23 cellular contexts compared by ENCODE assay signal in genomic region chr11:131483453-131483852, GRCh38.
A peak's percentile ranks its signal among the peaks of the same experiment; 100 is the strongest.
DNase-seq lines count a peak whose midpoint lies in the region; ATAC-seq, FAIRE-seq and TF ChIP-seq lines count a peak whose summit lies in the region.
"Had no signal": no experiment of that assay in that cellular context is flagged by ENCODE, and none has a peak within 500 bp of the region (broad histone marks: within the 10 kb centered on the region; RNA-seq: fewer than 3 reads in every experiment).

No MANE protein-coding gene starts in this region.

- ATAC-seq in GM19452 (IDR thresholded peaks at IDR 0.05; ENCODE audit: unreplicated experiment), result no peak
- no peak for ATAC-seq in activated CD8-positive, alpha-beta memory T cell treated with anti-CD3 and anti-CD28 coated beads, Interleukin-2, amount 10 ng/mL, durations not matched to agents 7 days and 5 days
- ATAC-seq: CD8-positive, alpha-beta T cell; HCT116; HepG2 had no signal

- H3K27me3 Mint-ChIP-seq in activated CD8-positive, alpha-beta memory T cell treated with anti-CD3 and anti-CD28 coated beads, Interleukin-2, amount 10 ng/mL, durations not matched to agents 7 days and 5 days, result no peaks in the 10 kb centered on the region
- H3K27me3 Mint-ChIP-seq: B cell, IgD-negative memory B cell had no signal

- no peak overlapping the region for H2BK120ac ChIP-seq in mesenchymal stem cell (ENCODE audit: low read depth, low read length)

- H3K14ac ChIP-seq in mesenchymal stem cell (ENCODE audit: low read length in 2 of 2), result no peak overlapping the region

- DNase-seq in NCI-H2227 (lab: John Stamatoyannopoulos, UW; ENCODE audit: unreplicated experiment) (peak; percentile 49), dorsolateral prefrontal cortex (no peak), mesenchymal stem cell (no peak), small intestine (no peak), SIG-M5 treated with dmso at 0.1 percent for 504 hours (lab: John Stamatoyannopoulos, UW; ENCODE audit: unreplicated experiment) (no peak)
- no peak for DNase-seq in activated CD8-positive, alpha-beta memory T cell treated with anti-CD3 and anti-CD28 coated beads, Interleukin-2, amount 10 ng/mL, durations not matched to agents 7 days and 5 days
- DNase-seq: CD8-positive, alpha-beta T cell; DMS 273 treated with DMSO at 0.1 percent for 48 hours; DMS53; DND-41; EL; GM23248; H7; HFFc6 had no signal

- H3K4me1 ChIP-seq in mesenchymal stem cell (ENCODE audit: control insufficient read depth, insufficient read depth, low read depth, low read length), result no peaks in the 10 kb centered on the region
- H3K4me1 ChIP-seq in small intestine (ENCODE audit: control insufficient read depth in 2 of 2, insufficient read depth in 1 of 2, low read depth in 1 of 2, low read length in 1 of 2), result peaks cover 0 to 7% of the 10 kb centered on the region in 2 donors

- H3K36me3 ChIP-seq in mesenchymal stem cell (ENCODE audit: control insufficient read depth in 1 of 2, insufficient read depth in 2 of 2, low read depth in 1 of 2, low read length in 2 of 2) (no peaks in the 10 kb centered on the region), small intestine (ENCODE audit: control insufficient read depth in 2 of 2, insufficient read depth in 2 of 2, low read length in 2 of 2) (no peaks in the 10 kb centered on the region)
- H3K36me3 ChIP-seq: BLaER1 treated with 17β-estradiol and CSF1 and Interleukin-3, amounts not matched to agents 10 nM and 100 nM had no signal

- no peak overlapping the region for H3K27ac Mint-ChIP-seq in activated CD8-positive, alpha-beta memory T cell treated with anti-CD3 and anti-CD28 coated beads, Interleukin-2, amount 10 ng/mL, durations not matched to agents 7 days and 5 days
- H3K27ac Mint-ChIP-seq: B cell; CD8-positive, alpha-beta T cell; HFFc6; IgD-negative memory B cell had no signal

- no peak overlapping the region for H3K4me2 ChIP-seq in mesenchymal stem cell (ENCODE audit: low read length, poor library complexity, severe bottlenecking)
- H3K4me2 ChIP-seq: BLaER1 treated with 17β-estradiol and CSF1 and Interleukin-3, amounts not matched to agents 10 nM and 100 nM had no signal

- H3K4me1 Mint-ChIP-seq in activated CD8-positive, alpha-beta memory T cell treated with anti-CD3 and anti-CD28 coated beads, Interleukin-2, amount 10 ng/mL, durations not matched to agents 7 days and 5 days, result no peaks in the 10 kb centered on the region
- H3K4me1 Mint-ChIP-seq: B cell, IgD-negative memory B cell had no signal

- intact Hi-C loops in dorsolateral prefrontal cortex (cut with DNase I), result loop anchor here in 1 of 2 donors (10.0 kb wide), 1 partner anchor 209 kb away; no protein-coding TSS in a partner anchor

- H3K23ac ChIP-seq in mesenchymal stem cell (ENCODE audit: low read length in 2 of 2), result no peak overlapping the region

- H3K4ac ChIP-seq in mesenchymal stem cell (ENCODE audit: low read depth in 1 of 2, low read length in 2 of 2), result no peak overlapping the region

- H3K4me3 ChIP-seq in dorsolateral prefrontal cortex, result peak overlapping the region in 3 of 59 donors; percentile 20 to 34 (median 28)
- H3K4me3 ChIP-seq in mesenchymal stem cell (ENCODE audit: insufficient read depth in 1 of 2, low read depth in 1 of 2, low read length in 2 of 2), result no peak overlapping the region
- H3K4me3 ChIP-seq in small intestine (ENCODE audit: low read depth in 1 of 2, low read length in 2 of 2), result no peak overlapping the region
- H3K4me3 ChIP-seq: BLaER1 treated with 17β-estradiol and CSF1 and Interleukin-3, amounts not matched to agents 10 nM and 100 nM; GM23248 had no signal

- H3K9me3 ChIP-seq in mesenchymal stem cell (ENCODE audit: control insufficient read depth, low read length), result peaks cover 17% of the 10 kb centered on the region
- no peaks in the 10 kb centered on the region for H3K9me3 ChIP-seq in small intestine (ENCODE audit: control insufficient read depth, low read depth)
- H3K9me3 ChIP-seq: BLaER1 treated with 17β-estradiol and CSF1 and Interleukin-3, amounts not matched to agents 10 nM and 100 nM had no signal

- H2AFZ ChIP-seq in mesenchymal stem cell (ENCODE audit: low read depth, low read length), result no peak overlapping the region
- H2AFZ ChIP-seq: GM23248 had no signal

- H3K27ac ChIP-seq in dorsolateral prefrontal cortex (peak overlapping the region in 48 of 59 donors; percentile 6 to 94 (median 70)), mesenchymal stem cell (ENCODE audit: low read length, poor library complexity, severe bottlenecking) (no peak overlapping the region), small intestine (ENCODE audit: low read depth in 1 of 2, low read length in 1 of 2) (no peak overlapping the region)
- H3K27ac ChIP-seq: BLaER1 treated with 17β-estradiol and CSF1 and Interleukin-3, amounts not matched to agents 10 nM and 100 nM; GM23248 had no signal

- H3K9me3 Mint-ChIP-seq in activated CD8-positive, alpha-beta memory T cell treated with anti-CD3 and anti-CD28 coated beads, Interleukin-2, amount 10 ng/mL, durations not matched to agents 7 days and 5 days (ENCODE audit: low read depth), result no peaks in the 10 kb centered on the region
- H3K9me3 Mint-ChIP-seq: CD8-positive, alpha-beta T cell; HFFc6 had no signal

- H4K91ac ChIP-seq in mesenchymal stem cell (ENCODE audit: low read length), result peak overlapping the region; percentile 7

- no peak overlapping the region for H3K4me3 Mint-ChIP-seq in activated CD8-positive, alpha-beta memory T cell treated with anti-CD3 and anti-CD28 coated beads, Interleukin-2, amount 10 ng/mL, durations not matched to agents 7 days and 5 days
- H3K4me3 Mint-ChIP-seq: B cell; CD8-positive, alpha-beta T cell; HFFc6; IgD-negative memory B cell had no signal

- no peaks in the 10 kb centered on the region for H3K36me3 Mint-ChIP-seq in activated CD8-positive, alpha-beta memory T cell treated with anti-CD3 and anti-CD28 coated beads, Interleukin-2, amount 10 ng/mL, durations not matched to agents 7 days and 5 days
- H3K36me3 Mint-ChIP-seq: CD8-positive, alpha-beta T cell; IgD-negative memory B cell had no signal

- CTCF ChIA-PET in activated CD8-positive, alpha-beta memory T cell treated with anti-CD3 and anti-CD28 coated beads, Interleukin-2, amount 10 ng/mL, durations not matched to agents 7 days and 5 days (lab: Charles Lee), result no interaction called here

- no peak for TF ChIP-seq CTCF in dorsolateral prefrontal cortex (IDR thresholded peaks at IDR 0.05 in 54 of 56, conservative IDR thresholded peaks at IDR 0.05 in 2 of 56; ENCODE audit: low read depth in 1 of 56, partially characterized antibody in 56 of 56)

- no peak overlapping the region for H2BK5ac ChIP-seq in mesenchymal stem cell (ENCODE audit: low read depth, low read length, poor library complexity, severe bottlenecking)

- H3K18ac ChIP-seq in mesenchymal stem cell (ENCODE audit: low read depth in 1 of 2, low read length in 2 of 2), result no peak overlapping the region

- no peak overlapping the region for H4K8ac ChIP-seq in mesenchymal stem cell (ENCODE audit: low read length)

- H2AK5ac ChIP-seq in mesenchymal stem cell (ENCODE audit: low read length, severe bottlenecking), result no peak overlapping the region

- H2BK15ac ChIP-seq in mesenchymal stem cell (ENCODE audit: low read depth, poor library complexity, severe bottlenecking), result no peak overlapping the region

- H3K9ac ChIP-seq in mesenchymal stem cell (ENCODE audit: low read length), result no peak overlapping the region
- H3K9ac ChIP-seq: BLaER1 treated with 17β-estradiol and CSF1 and Interleukin-3, amounts not matched to agents 10 nM and 100 nM; GM23248 had no signal

- H2BK12ac ChIP-seq in mesenchymal stem cell (ENCODE audit: low read length in 2 of 2), result no peak overlapping the region

- H3K27me3 ChIP-seq in dorsolateral prefrontal cortex, result no peaks in the 10 kb centered on the region
- peaks cover 0 to 3% of the 10 kb centered on the region in 2 experiments for H3K27me3 ChIP-seq in mesenchymal stem cell (ENCODE audit: control insufficient read depth in 1 of 2, insufficient read depth in 1 of 2, low read length in 2 of 2)
- H3K27me3 ChIP-seq in small intestine (ENCODE audit: control insufficient read depth in 2 of 2, insufficient read depth in 2 of 2, low read length in 2 of 2), result no peaks in the 10 kb centered on the region
- H3K27me3 ChIP-seq: BLaER1 treated with 17β-estradiol and CSF1 and Interleukin-3, amounts not matched to agents 10 nM and 100 nM had no signal

- 86% methylated on average over 7 of the region's 7 CpGs for WGBS in mesenchymal stem cell
- WGBS in small intestine, 3 donors, result 89 to 99% (median 93%) methylated on average over 7 of the region's 7 CpGs

- H3K79me1 ChIP-seq in mesenchymal stem cell (replicated peaks; ENCODE audit: low read length, poor library complexity, severe bottlenecking), result no peaks in the 10 kb centered on the region

- FAIRE-seq in small intestine (lab: Jason Lieb, UNC), result no peak
- FAIRE-seq: G401.6, GM12891, GM19239, HepG2 had no signal

Comparison
In these comparisons a context has a peak if more than half of its experiments do, and no peak if none do; other contexts are left out.
1. H3K27ac ChIP-seq: peak in dorsolateral prefrontal cortex (48 of 59); none in mesenchymal stem cell (single experiment) and small intestine (0 of 2).